Comparison of ENCODE assay signal across 8 cellular contexts in the genomic region with DNA sequence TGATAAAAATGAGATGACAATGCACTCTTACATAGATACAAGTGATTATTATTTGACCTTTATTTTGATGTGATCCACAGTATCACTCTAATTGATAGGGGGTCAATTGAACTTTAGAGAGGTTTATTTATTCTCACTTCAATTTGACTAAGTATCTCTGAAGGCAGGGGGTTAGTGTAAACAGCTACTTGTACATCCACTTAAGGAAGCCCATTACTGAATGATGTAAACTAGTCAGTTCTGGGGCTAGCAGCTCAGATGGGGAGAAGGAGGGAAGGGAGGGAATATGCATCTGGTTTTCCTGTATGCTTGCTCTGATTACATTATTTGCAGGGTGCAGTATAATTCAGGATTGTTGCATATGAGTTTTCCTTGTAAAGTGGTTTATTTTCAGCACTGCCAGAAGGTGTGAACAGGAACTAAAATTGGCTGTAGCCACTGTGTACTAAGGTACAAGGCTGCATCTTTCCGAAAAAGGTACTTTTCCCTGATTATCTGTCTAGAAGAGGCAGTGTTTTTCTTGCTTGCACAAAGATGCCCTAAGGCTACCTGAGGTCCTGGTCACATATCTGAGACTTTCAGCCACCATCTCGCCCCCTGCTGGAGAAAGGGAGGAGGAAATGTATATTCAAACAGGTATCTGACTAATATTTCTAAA. TPM values are rescaled to one million over a fixed set of nuclear protein-coding genes. Genes with fewer than 3 reads are reported as not detected.
A peak's percentile ranks its signal among the peaks of the same experiment; 100 is the strongest.
DNase-seq lines count a peak whose midpoint lies in the region; ATAC-seq and TF ChIP-seq lines count a peak whose summit lies in the region.

No MANE protein-coding gene starts in this region.

- in situ Hi-C loops in Panc1 (cut with HindIII; ENCODE audit: low pct_unique_long_range_greater_than_20kb, low sequenced_read_pairs) = no loop called here

- peaks cover 8% of the 10 kb centered on the region for H3K4me1 Mint-ChIP-seq in CD4-positive, alpha-beta T cell (ENCODE audit: low read depth)
- H3K4me1 Mint-ChIP-seq in activated naive CD8-positive, alpha-beta T cell treated with anti-CD3 and anti-CD28 coated beads for 36 hours = peaks cover 16% of the 10 kb centered on the region

- H3K36me3 ChIP-seq in Panc1 (ENCODE audit: control insufficient read depth, insufficient read depth, low read length) = peaks cover 2% of the 10 kb centered on the region; the same call in 1 of the 2 replicates

- TF ChIP-seq CTCF in CD4-positive, alpha-beta T cell (IDR thresholded peaks at IDR 0.05) = peak; percentile 70
- TF ChIP-seq CTCF in Panc1 (IDR thresholded peaks at IDR 0.05) (peak; percentile 83), coronary artery (IDR thresholded peaks at IDR 0.05) (no peak)

- CTCF ChIA-PET in CD4-positive, alpha-beta T cell (lab: Charles Lee) = interaction anchor here (1.7 kb wide), 1 partner anchor 39 kb away, joined by 6 read pairs; no protein-coding TSS in a partner anchor
- CTCF ChIA-PET in Panc1 (lab: Charles Lee) = no interaction called here

- no peaks in the 10 kb centered on the region for H3K9me3 ChIP-seq in CD4-positive, alpha-beta T cell (ENCODE audit: control insufficient read depth, low read length)
- H3K9me3 ChIP-seq in Panc1 (ENCODE audit: control insufficient read depth, insufficient read depth, low read depth, low read length) = no peaks in the 10 kb centered on the region

- no TSS peak for BruUV-seq in Panc1 (replicated peaks; lab: Mats Ljungman, UMichigan)

- H3K4me1 ChIP-seq in Panc1 (ENCODE audit: control insufficient read depth, insufficient read depth, low read length) = peaks cover 3% of the 10 kb centered on the region; the same call in 1 of the 2 replicates

- H3K27me3 Mint-ChIP-seq in CD4-positive, alpha-beta T cell = no peaks in the 10 kb centered on the region
- H3K27me3 Mint-ChIP-seq in activated naive CD8-positive, alpha-beta T cell treated with anti-CD3 and anti-CD28 coated beads for 36 hours = no peaks in the 10 kb centered on the region

- intact Hi-C loops in CD4-positive, alpha-beta T cell (cut with DNase I, micrococcal nuclease) = no loop called here
- intact Hi-C loops in Panc1 (cut with micrococcal nuclease; ENCODE audit: unreplicated experiment) = no loop called here

- no peak overlapping the region for H3K27ac ChIP-seq in CD4-positive, alpha-beta T cell (ENCODE audit: low read depth, low read length)
- no peak overlapping the region for H3K27ac ChIP-seq in Panc1 (ENCODE audit: low read length)
- no peak overlapping the region for H3K27ac ChIP-seq in coronary artery

- peak; percentile 4 to 36 (median 10) for DNase-seq in CD4-positive, alpha-beta T cell
- DNase-seq in Panc1 (ENCODE audit: low read depth, low spot score) (no peak), iPS-NIHi11 (ENCODE audit: low spot score) (peak; percentile 61), coronary artery (ENCODE audit: low spot score) (no peak)
- peak; percentile 18 for DNase-seq in activated naive CD8-positive, alpha-beta T cell treated with anti-CD3 and anti-CD28 coated beads for 36 hours
- peak; percentile 27 to 30 for DNase-seq in stimulated activated CD4-positive, alpha-beta T cell treated with anti-CD3 and anti-CD28 coated beads, Interleukin-4, amount 100 ng/mL, for 48 hours (ENCODE audit: low read depth in 2 of 2)

- no peaks in the 10 kb centered on the region for H3K9me3 Mint-ChIP-seq in CD4-positive, alpha-beta T cell
- H3K9me3 Mint-ChIP-seq in activated naive CD8-positive, alpha-beta T cell treated with anti-CD3 and anti-CD28 coated beads for 36 hours = no peaks in the 10 kb centered on the region

- POLR2A ChIA-PET in CD4-positive, alpha-beta T cell (lab: Charles Lee) = interaction anchor here (0.5 kb wide), 1 partner anchor 50 kb away, joined by 3 read pairs; no protein-coding TSS in a partner anchor
- POLR2A ChIA-PET in Panc1 (lab: Charles Lee) = no interaction called here

- no peak overlapping the region for H3K27ac Mint-ChIP-seq in CD4-positive, alpha-beta T cell
- H3K27ac Mint-ChIP-seq in activated naive CD8-positive, alpha-beta T cell treated with anti-CD3 and anti-CD28 coated beads for 36 hours = no peak overlapping the region

- ATAC-seq in CD4-positive, alpha-beta T cell (ENCODE audit: poor library complexity) = no peak
- ATAC-seq in GM21786 (IDR thresholded peaks at IDR 0.05; ENCODE audit: unreplicated experiment) (peak; percentile 45), Panc1 (peak; percentile 77; the same call in 1 of the 2 replicates), HG03442 (IDR thresholded peaks at IDR 0.05; ENCODE audit: unreplicated experiment) (no peak)

- no peak overlapping the region for H3K4me3 Mint-ChIP-seq in CD4-positive, alpha-beta T cell
- no peak overlapping the region for H3K4me3 Mint-ChIP-seq in activated naive CD8-positive, alpha-beta T cell treated with anti-CD3 and anti-CD28 coated beads for 36 hours

- H3K4me3 ChIP-seq in Panc1 (ENCODE audit: low read depth in 2 of 2, low read length in 2 of 2) = no peak overlapping the region
- no peak overlapping the region for H3K4me3 ChIP-seq in coronary artery

- peaks cover 24% of the 10 kb centered on the region for H3K36me3 Mint-ChIP-seq in CD4-positive, alpha-beta T cell (ENCODE audit: low read depth)
- peaks cover 38% of the 10 kb centered on the region for H3K36me3 Mint-ChIP-seq in activated naive CD8-positive, alpha-beta T cell treated with anti-CD3 and anti-CD28 coated beads for 36 hours

- H3K27me3 ChIP-seq in CD4-positive, alpha-beta T cell (ENCODE audit: control insufficient read depth, insufficient read depth, low read length) = no peaks in the 10 kb centered on the region
- no peaks in the 10 kb centered on the region for H3K27me3 ChIP-seq in Panc1 (ENCODE audit: control insufficient read depth, insufficient read depth, low read length)

RNA-seq across cellular contexts. Expression of a gene that starts 51.2 kb away (rescaled TPM):
- total RNA-seq in CD4-positive, alpha-beta T cell = 10 to 100 TPM; 25.0 to 26.1 TPM
- 67.2 TPM for total RNA-seq in Panc1 (2021; ENCODE audit: unreplicated experiment)
- polyA plus RNA-seq in Panc1 (2012; ENCODE audit: insufficient read length) = 43.7 TPM
- 100 to 1,000 TPM; 102 TPM for total RNA-seq in activated naive CD8-positive, alpha-beta T cell treated with anti-CD3 and anti-CD28 coated beads for 36 hours

RNA-seq across cellular contexts. Expression of a gene that starts 51.3 kb away (rescaled TPM):
- total RNA-seq in CD4-positive, alpha-beta T cell = 1 to 10 TPM; 2.9 to 3.3 TPM
- 13.0 TPM for total RNA-seq in Panc1 (2021; ENCODE audit: unreplicated experiment)
- 8.2 TPM for polyA plus RNA-seq in Panc1 (2012; ENCODE audit: insufficient read length)
- 10 to 100 TPM; 14.4 to 14.9 TPM for total RNA-seq in activated naive CD8-positive, alpha-beta T cell treated with anti-CD3 and anti-CD28 coated beads for 36 hours

Comparison
In these comparisons a context has a peak if more than half of its experiments do, and no peak if none do; other contexts are left out.
1. ATAC-seq: peak in GM21786 (single experiment) and Panc1 (single experiment); none in CD4-positive, alpha-beta T cell (single experiment) and HG03442 (single experiment).
2. DNase-seq: peak in CD4-positive, alpha-beta T cell (10 of 10), activated naive CD8-positive, alpha-beta T cell treated with anti-CD3 and anti-CD28 coated beads for 36 hours (single experiment), iPS-NIHi11 (single experiment) and stimulated activated CD4-positive, alpha-beta T cell treated with anti-CD3 and anti-CD28 coated beads, Interleukin-4, amount 100 ng/mL, for 48 hours (2 of 2); none in Panc1 (single experiment) and coronary artery (single experiment).